23 cellular contexts compared by ENCODE assay signal in the genomic region with DNA sequence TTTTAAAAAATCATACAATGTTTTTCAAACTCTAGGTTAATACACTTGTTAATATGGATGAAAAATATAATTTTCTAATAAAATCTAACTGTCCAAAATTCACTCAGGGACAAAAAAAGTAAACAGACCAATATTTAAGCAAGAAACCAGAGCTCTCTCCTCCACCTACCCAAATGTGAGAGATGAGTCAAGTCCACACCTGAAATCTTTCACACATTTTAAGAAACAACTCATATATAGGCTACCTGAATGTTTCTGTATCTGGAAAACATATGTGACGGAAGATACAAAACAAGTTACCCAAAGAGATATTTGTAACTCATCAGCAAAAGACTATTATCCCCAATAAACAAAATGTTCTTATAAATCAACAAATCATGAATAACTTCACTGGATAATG. TPM values are rescaled to one million over a fixed set of nuclear protein-coding genes. Genes with fewer than 3 reads are reported as not detected.
DNase-seq lines count a peak whose midpoint lies in the region; ATAC-seq, FAIRE-seq and TF ChIP-seq lines count a peak whose summit lies in the region.
"Had no signal": no experiment of that assay in that cellular context is flagged by ENCODE, and none has a peak within 500 bp of the region (broad histone marks: within the 10 kb centered on the region; RNA-seq: fewer than 3 reads in every experiment).

No MANE protein-coding gene starts in this region.

- dilution Hi-C loops in IMR-90 (cut with HindIII; ENCODE audit: low sequenced_read_pairs, unreplicated experiment) = no loop called here

- H4K5ac ChIP-seq in IMR-90 (ENCODE audit: low read depth, low read length) = no peak overlapping the region

- TF ChIP-seq CTCF in IMR-90 (conservative IDR thresholded peaks at IDR 0.05; ENCODE audit: low read depth, low read length) (no peak), testis (IDR thresholded peaks at IDR 0.05) (no peak), brain microvascular endothelial cell (IDR thresholded peaks at IDR 0.05; ENCODE audit: low read depth, low read length, missing control alignments) (no peak)

- BruUV-seq in IMR-90 (replicated peaks; lab: Mats Ljungman, UMichigan) = no TSS peak

- peaks cover 32% of the 10 kb centered on the region for H4K20me1 ChIP-seq in IMR-90 (ENCODE audit: insufficient read depth, low read length)

- TF ChIP-seq POLR2A in IMR-90 (IDR thresholded peaks at IDR 0.05; ENCODE audit: low read depth, low read length) (no peak), testis (IDR thresholded peaks at IDR 0.05) (no peak)

- no peak overlapping the region for H3K56ac ChIP-seq in IMR-90 (ENCODE audit: extremely low read depth, insufficient read depth, low read length)

- no peak for TF ChIP-seq RAD21 in IMR-90 (IDR thresholded peaks at IDR 0.05; ENCODE audit: low read length)

- intact Hi-C loops in IMR-90 (cut with micrococcal nuclease) (no loop called here), testis (cut with DNase I; ENCODE audit: low total_unique reads) (no loop called here)

- H4K91ac ChIP-seq in IMR-90 (ENCODE audit: insufficient read depth, low read depth, low read length) = no peak overlapping the region

- no peak overlapping the region for H2BK120ac ChIP-seq in IMR-90 (ENCODE audit: low read depth, low read length)

- peaks cover 24% of the 10 kb centered on the region for H3K9me1 ChIP-seq in IMR-90 (ENCODE audit: insufficient read depth, low read length)

- no CpG with 5 or more reads among the region's 1 CpG for WGBS in IMR-90 (ENCODE audit: extremely low coverage in 2 of 2, insufficient read length in 1 of 2), 2 experiments
- WGBS in testis, 2 donors = 75 to 88% methylated on average over 1 of the region's 1 CpG

- in situ Hi-C loops in IMR-90 (cut with MboI; ENCODE audit: low sequenced_read_pairs) = loop anchor here (25.0 kb wide), 1 partner anchor 637 kb away; no protein-coding TSS in a partner anchor
- in situ Hi-C loops in brain microvascular endothelial cell (cut with HindIII; ENCODE audit: low pct_ligation_motif_present, low sequenced_read_pairs) = no loop called here

- CTCF ChIA-PET in IMR-90 (lab: Yijun Ruan, JAX) = interaction anchor here (1.2 kb wide), 1 partner anchor 12 kb away, joined by 4 read pairs; no protein-coding TSS in a partner anchor

- H2AK9ac ChIP-seq in IMR-90 (replicated peaks; ENCODE audit: low read depth, low read length, poor library complexity) = no peak overlapping the region

- H3K4ac ChIP-seq in IMR-90 (ENCODE audit: low read depth, low read length) = no peak overlapping the region

- H3K4me3 ChIP-seq in IMR-90 (ENCODE audit: insufficient read depth, low read depth, low read length) (no peak overlapping the region), testis (no peak overlapping the region), brain microvascular endothelial cell (ENCODE audit: low read depth, low read length) (no peak overlapping the region)
- H3K4me3 ChIP-seq: adrenal gland, suprapubic skin had no signal

- H3K4me2 ChIP-seq in IMR-90 (ENCODE audit: low read depth, low read length) = no peak overlapping the region

- no peak overlapping the region for H2AK5ac ChIP-seq in IMR-90 (ENCODE audit: low read depth, low read length)

- POLR2A ChIA-PET in IMR-90 (lab: Charles Lee; ENCODE audit: unreplicated experiment) = no interaction called here

- H3K14ac ChIP-seq in IMR-90 (replicated peaks; ENCODE audit: low read depth, low read length) = no peak overlapping the region

- ATAC-seq in IMR-90 (ENCODE audit: low read depth) = no peak
- ATAC-seq in HG03097 (IDR thresholded peaks at IDR 0.05; ENCODE audit: low FRiP score, unreplicated experiment) = no peak
- ATAC-seq: sciatic nerve had no signal

- H3K9me3 ChIP-seq in IMR-90 (ENCODE audit: control insufficient read depth, insufficient read depth, low read length) (no peaks in the 10 kb centered on the region), testis (no peaks in the 10 kb centered on the region)
- H3K9me3 ChIP-seq: adrenal gland, suprapubic skin had no signal

- no peak overlapping the region for H2AFZ ChIP-seq in IMR-90 (replicated peaks; ENCODE audit: low read length, poor library complexity)
- H2AFZ ChIP-seq: parathyroid adenoma had no signal

- no peak overlapping the region for H2BK5ac ChIP-seq in IMR-90 (ENCODE audit: low read depth, low read length, poor library complexity, severe bottlenecking)

- H3K79me1 ChIP-seq in IMR-90 (ENCODE audit: low read depth in 1 of 2, low read length in 2 of 2) = peaks cover 29 to 60% of the 10 kb centered on the region in 2 experiments

- no peak overlapping the region for H3K18ac ChIP-seq in IMR-90 (ENCODE audit: low read depth, low read length)

- H3K36me3 ChIP-seq in IMR-90 (ENCODE audit: control insufficient read depth, insufficient read depth, low read length) = peaks cover 8% of the 10 kb centered on the region; the same call in 1 of the 2 replicates
- H3K36me3 ChIP-seq in testis (ENCODE audit: low read depth, missing control alignments) = no peaks in the 10 kb centered on the region
- no peaks in the 10 kb centered on the region for H3K36me3 ChIP-seq in brain microvascular endothelial cell (replicated peaks)
- H3K36me3 ChIP-seq: adrenal gland, suprapubic skin had no signal

- H3K4me1 ChIP-seq in IMR-90 (ENCODE audit: control insufficient read depth, insufficient read depth, low read length) = peaks cover 25% of the 10 kb centered on the region
- H3K4me1 ChIP-seq in testis = peaks cover 59% of the 10 kb centered on the region

- 0 out of 2 replicates have a peak overlapping the region, but pooled peaks have one; percentile 57 for H3K23ac ChIP-seq in IMR-90 (ENCODE audit: low read depth, low read length)

- no peak overlapping the region for H2BK15ac ChIP-seq in IMR-90 (ENCODE audit: low read depth, low read length)

- H3K27ac ChIP-seq in IMR-90 (ENCODE audit: insufficient read depth, low read length) (no peak overlapping the region), testis (peak overlapping the region; percentile 6 to 73), brain microvascular endothelial cell (no peak overlapping the region)
- H3K27ac ChIP-seq: parathyroid adenoma, suprapubic skin had no signal

- no peak overlapping the region for H3K9ac ChIP-seq in IMR-90 (ENCODE audit: low read depth, low read length)
- H3K9ac ChIP-seq: parathyroid adenoma had no signal

- no peak overlapping the region; a peak in 1 of 4 replicates for H4K8ac ChIP-seq in IMR-90 (ENCODE audit: low read depth in 2 of 2, low read length in 2 of 2)

- H2BK20ac ChIP-seq in IMR-90 (ENCODE audit: low read depth, low read length) = no peak overlapping the region

- DNase-seq in GM19239 (ENCODE audit: insufficient read length, low spot score) = no peak
- no peak for DNase-seq in IMR-90
- DNase-seq in testis = no peak
- no peak for DNase-seq in NCI-H1930 (lab: John Stamatoyannopoulos, UW)
- no peak for DNase-seq in brain microvascular endothelial cell
- DNase-seq: activated B cell treated with CpG ODN at 0.5 μM for 24 hours; activated CD4-positive, alpha-beta T cell treated with anti-CD3 and anti-CD28 coated beads, Interleukin-2, amount 50 U/mL, for 4 hours; activated CD8-positive, alpha-beta memory T cell treated with anti-CD3 and anti-CD28 coated beads, Interleukin-2, amount 50 U/mL, for 4 hours; activated effector memory CD4-positive, alpha-beta T cell treated with Interleukin-2 at 50 U/mL for 16 hours; AML-193; cortex of kidney; MM.1S; naive thymus-derived CD4-positive, alpha-beta T cell; NCI-H1417 treated with DMSO at 0.1 percent for 48 hours; NCI-H510A treated with DMSO at 0.1 percent for 48 hours had no signal

- H3K27me3 ChIP-seq in IMR-90 (ENCODE audit: control insufficient read depth, insufficient read depth, low read length) = no peaks in the 10 kb centered on the region
- no peaks in the 10 kb centered on the region for H3K27me3 ChIP-seq in testis
- no peaks in the 10 kb centered on the region for H3K27me3 ChIP-seq in brain microvascular endothelial cell (replicated peaks)
- H3K27me3 ChIP-seq: adrenal gland, suprapubic skin had no signal

- peak; percentile 40 for FAIRE-seq in GM19239 (lab: Jason Lieb, UNC)
- FAIRE-seq in islet of Langerhans (lab: Jason Lieb, UNC) = peak; percentile 81
- FAIRE-seq: bronchial epithelial cell, G401.6 had no signal

TF ChIP-seq in IMR-90, 13 proteins besides CTCF, POLR2A, EP300 and RAD21:
- no peak for TF ChIP-seq CHD1 (IDR thresholded peaks at IDR 0.05; ENCODE audit: low read depth, low read length)

RNA-seq across cellular contexts. Expression of a gene that starts 20.2 kb away (rescaled TPM):
- 7.9 and 9.7 TPM in 2 replicates for total RNA-seq in IMR-90 (2012; rRNA removed)
- 16.6 and 16.9 TPM in 2 replicates for polyA plus RNA-seq in IMR-90 (2012; rRNA removed)
- polyA plus RNA-seq in IMR-90 (2012; cell fraction: cytosol; rRNA removed) = 11.0 and 15.4 TPM in 2 replicates
- polyA plus RNA-seq in IMR-90 (2012; cell fraction: nucleus; rRNA removed; ENCODE audit: low replicate concordance) = 50.6 and 72.6 TPM in 2 replicates
- 100 to 1,000 TPM; 189 to 212 TPM for total RNA-seq in testis
- polyA plus RNA-seq in testis (ENCODE audit: insufficient read depth, low read depth, low replicate concordance) = 79.0 TPM

Comparison
In these comparisons a context has a peak if more than half of its experiments do, and no peak if none do; other contexts are left out.
1. H3K27ac ChIP-seq: peak in testis (2 of 2); none in IMR-90 (single experiment) and brain microvascular endothelial cell (single experiment).
2. RNA of a gene that starts 20.2 kb away (total RNA-seq): 189 to 212 TPM in testis; 7.9 to 9.7 TPM in IMR-90; every median in the first group is over 10 times any median in the second.